ENCODE assay signal across 2 cellular contexts in genomic region chr4:17556498-17556897, GRCh38.
TF ChIP-seq lines count a peak whose summit lies in the region.

No MANE protein-coding gene starts in this region.

TF ChIP-seq in HepG2, 621 proteins besides CTCF, POLR2A, EP300 and RAD21 (continues in another document):
- TF ChIP-seq, protein P1, sequence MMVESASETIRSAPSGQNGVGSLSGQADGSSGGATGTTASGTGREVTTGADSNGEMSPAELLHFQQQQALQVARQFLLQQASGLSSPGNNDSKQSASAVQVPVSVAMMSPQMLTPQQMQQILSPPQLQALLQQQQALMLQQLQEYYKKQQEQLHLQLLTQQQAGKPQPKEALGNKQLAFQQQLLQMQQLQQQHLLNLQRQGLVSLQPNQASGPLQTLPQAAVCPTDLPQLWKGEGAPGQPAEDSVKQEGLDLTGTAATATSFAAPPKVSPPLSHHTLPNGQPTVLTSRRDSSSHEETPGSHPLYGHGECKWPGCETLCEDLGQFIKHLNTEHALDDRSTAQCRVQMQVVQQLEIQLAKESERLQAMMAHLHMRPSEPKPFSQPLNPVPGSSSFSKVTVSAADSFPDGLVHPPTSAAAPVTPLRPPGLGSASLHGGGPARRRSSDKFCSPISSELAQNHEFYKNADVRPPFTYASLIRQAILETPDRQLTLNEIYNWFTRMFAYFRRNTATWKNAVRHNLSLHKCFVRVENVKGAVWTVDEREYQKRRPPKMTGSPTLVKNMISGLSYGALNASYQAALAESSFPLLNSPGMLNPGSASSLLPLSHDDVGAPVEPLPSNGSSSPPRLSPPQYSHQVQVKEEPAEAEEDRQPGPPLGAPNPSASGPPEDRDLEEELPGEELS (CRISPR knock-in tag; IDR thresholded peaks at IDR 0.05), result peak; percentile 81
- no peak for TF ChIP-seq MXD3 (CRISPR knock-in tag; IDR thresholded peaks at IDR 0.05)
- TF ChIP-seq ATM (IDR thresholded peaks at IDR 0.05; ENCODE audit: borderline replicate concordance), result no peak
- TF ChIP-seq, protein P2, sequence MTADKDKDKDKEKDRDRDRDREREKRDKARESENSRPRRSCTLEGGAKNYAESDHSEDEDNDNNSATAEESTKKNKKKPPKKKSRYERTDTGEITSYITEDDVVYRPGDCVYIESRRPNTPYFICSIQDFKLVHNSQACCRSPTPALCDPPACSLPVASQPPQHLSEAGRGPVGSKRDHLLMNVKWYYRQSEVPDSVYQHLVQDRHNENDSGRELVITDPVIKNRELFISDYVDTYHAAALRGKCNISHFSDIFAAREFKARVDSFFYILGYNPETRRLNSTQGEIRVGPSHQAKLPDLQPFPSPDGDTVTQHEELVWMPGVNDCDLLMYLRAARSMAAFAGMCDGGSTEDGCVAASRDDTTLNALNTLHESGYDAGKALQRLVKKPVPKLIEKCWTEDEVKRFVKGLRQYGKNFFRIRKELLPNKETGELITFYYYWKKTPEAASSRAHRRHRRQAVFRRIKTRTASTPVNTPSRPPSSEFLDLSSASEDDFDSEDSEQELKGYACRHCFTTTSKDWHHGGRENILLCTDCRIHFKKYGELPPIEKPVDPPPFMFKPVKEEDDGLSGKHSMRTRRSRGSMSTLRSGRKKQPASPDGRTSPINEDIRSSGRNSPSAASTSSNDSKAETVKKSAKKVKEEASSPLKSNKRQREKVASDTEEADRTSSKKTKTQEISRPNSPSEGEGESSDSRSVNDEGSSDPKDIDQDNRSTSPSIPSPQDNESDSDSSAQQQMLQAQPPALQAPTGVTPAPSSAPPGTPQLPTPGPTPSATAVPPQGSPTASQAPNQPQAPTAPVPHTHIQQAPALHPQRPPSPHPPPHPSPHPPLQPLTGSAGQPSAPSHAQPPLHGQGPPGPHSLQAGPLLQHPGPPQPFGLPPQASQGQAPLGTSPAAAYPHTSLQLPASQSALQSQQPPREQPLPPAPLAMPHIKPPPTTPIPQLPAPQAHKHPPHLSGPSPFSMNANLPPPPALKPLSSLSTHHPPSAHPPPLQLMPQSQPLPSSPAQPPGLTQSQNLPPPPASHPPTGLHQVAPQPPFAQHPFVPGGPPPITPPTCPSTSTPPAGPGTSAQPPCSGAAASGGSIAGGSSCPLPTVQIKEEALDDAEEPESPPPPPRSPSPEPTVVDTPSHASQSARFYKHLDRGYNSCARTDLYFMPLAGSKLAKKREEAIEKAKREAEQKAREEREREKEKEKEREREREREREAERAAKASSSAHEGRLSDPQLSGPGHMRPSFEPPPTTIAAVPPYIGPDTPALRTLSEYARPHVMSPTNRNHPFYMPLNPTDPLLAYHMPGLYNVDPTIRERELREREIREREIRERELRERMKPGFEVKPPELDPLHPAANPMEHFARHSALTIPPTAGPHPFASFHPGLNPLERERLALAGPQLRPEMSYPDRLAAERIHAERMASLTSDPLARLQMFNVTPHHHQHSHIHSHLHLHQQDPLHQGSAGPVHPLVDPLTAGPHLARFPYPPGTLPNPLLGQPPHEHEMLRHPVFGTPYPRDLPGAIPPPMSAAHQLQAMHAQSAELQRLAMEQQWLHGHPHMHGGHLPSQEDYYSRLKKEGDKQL (CRISPR knock-in tag; IDR thresholded peaks at IDR 0.05; ENCODE audit: low read depth), result no peak
- TF ChIP-seq NR2F1 (CRISPR knock-in tag; IDR thresholded peaks at IDR 0.05), result 0 out of 4 replicates have a peak, but pooled peaks of 1 of the 2 experiments have one; percentile 28
- TF ChIP-seq NR2F2 (IDR thresholded peaks at IDR 0.05; ENCODE audit: borderline replicate concordance, low read depth), result peak; percentile 41; the same call in 1 of the 2 replicates
- TF ChIP-seq, protein P3, sequence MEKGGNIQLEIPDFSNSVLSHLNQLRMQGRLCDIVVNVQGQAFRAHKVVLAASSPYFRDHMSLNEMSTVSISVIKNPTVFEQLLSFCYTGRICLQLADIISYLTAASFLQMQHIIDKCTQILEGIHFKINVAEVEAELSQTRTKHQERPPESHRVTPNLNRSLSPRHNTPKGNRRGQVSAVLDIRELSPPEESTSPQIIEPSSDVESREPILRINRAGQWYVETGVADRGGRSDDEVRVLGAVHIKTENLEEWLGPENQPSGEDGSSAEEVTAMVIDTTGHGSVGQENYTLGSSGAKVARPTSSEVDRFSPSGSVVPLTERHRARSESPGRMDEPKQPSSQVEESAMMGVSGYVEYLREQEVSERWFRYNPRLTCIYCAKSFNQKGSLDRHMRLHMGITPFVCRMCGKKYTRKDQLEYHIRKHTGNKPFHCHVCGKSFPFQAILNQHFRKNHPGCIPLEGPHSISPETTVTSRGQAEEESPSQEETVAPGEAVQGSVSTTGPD (CRISPR knock-in tag; IDR thresholded peaks at IDR 0.05), result 0 out of 2 replicates have a peak, but pooled peaks have one; percentile 21

TF ChIP-seq in liver, 16 proteins besides CTCF, POLR2A, EP300 and RAD21:
- peak; percentile 74 for TF ChIP-seq HNF4G (IDR thresholded peaks at IDR 0.05)
- peak; percentile 84 to 89 for TF ChIP-seq HNF4A (conservative IDR thresholded peaks at IDR 0.05)
- peak; percentile 80 for TF ChIP-seq SP1 (IDR thresholded peaks at IDR 0.05)
- TF ChIP-seq, protein P4, sequence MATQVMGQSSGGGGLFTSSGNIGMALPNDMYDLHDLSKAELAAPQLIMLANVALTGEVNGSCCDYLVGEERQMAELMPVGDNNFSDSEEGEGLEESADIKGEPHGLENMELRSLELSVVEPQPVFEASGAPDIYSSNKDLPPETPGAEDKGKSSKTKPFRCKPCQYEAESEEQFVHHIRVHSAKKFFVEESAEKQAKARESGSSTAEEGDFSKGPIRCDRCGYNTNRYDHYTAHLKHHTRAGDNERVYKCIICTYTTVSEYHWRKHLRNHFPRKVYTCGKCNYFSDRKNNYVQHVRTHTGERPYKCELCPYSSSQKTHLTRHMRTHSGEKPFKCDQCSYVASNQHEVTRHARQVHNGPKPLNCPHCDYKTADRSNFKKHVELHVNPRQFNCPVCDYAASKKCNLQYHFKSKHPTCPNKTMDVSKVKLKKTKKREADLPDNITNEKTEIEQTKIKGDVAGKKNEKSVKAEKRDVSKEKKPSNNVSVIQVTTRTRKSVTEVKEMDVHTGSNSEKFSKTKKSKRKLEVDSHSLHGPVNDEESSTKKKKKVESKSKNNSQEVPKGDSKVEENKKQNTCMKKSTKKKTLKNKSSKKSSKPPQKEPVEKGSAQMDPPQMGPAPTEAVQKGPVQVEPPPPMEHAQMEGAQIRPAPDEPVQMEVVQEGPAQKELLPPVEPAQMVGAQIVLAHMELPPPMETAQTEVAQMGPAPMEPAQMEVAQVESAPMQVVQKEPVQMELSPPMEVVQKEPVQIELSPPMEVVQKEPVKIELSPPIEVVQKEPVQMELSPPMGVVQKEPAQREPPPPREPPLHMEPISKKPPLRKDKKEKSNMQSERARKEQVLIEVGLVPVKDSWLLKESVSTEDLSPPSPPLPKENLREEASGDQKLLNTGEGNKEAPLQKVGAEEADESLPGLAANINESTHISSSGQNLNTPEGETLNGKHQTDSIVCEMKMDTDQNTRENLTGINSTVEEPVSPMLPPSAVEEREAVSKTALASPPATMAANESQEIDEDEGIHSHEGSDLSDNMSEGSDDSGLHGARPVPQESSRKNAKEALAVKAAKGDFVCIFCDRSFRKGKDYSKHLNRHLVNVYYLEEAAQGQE (IDR thresholded peaks at IDR 0.05), result peak; percentile 56
- peak; percentile 24 for TF ChIP-seq FOXA2 (IDR thresholded peaks at IDR 0.05)
- no peak for TF ChIP-seq GABPA (IDR thresholded peaks at IDR 0.05 in 1 of 2, conservative IDR thresholded peaks at IDR 0.05 in 1 of 2)
- TF ChIP-seq RXRA (IDR thresholded peaks at IDR 0.05), result peak; percentile 60 to 76
- TF ChIP-seq, protein P5, sequence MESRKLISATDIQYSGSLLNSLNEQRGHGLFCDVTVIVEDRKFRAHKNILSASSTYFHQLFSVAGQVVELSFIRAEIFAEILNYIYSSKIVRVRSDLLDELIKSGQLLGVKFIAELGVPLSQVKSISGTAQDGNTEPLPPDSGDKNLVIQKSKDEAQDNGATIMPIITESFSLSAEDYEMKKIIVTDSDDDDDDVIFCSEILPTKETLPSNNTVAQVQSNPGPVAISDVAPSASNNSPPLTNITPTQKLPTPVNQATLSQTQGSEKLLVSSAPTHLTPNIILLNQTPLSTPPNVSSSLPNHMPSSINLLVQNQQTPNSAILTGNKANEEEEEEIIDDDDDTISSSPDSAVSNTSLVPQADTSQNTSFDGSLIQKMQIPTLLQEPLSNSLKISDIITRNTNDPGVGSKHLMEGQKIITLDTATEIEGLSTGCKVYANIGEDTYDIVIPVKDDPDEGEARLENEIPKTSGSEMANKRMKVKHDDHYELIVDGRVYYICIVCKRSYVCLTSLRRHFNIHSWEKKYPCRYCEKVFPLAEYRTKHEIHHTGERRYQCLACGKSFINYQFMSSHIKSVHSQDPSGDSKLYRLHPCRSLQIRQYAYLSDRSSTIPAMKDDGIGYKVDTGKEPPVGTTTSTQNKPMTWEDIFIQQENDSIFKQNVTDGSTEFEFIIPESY (IDR thresholded peaks at IDR 0.05), result peak; percentile 26
- no peak for TF ChIP-seq EGR1 (IDR thresholded peaks at IDR 0.05; ENCODE audit: low read depth in 2 of 2)
- peak; percentile 21 for TF ChIP-seq MAX (IDR thresholded peaks at IDR 0.05)
- peak in 1 of 2 donors; percentile 31 for TF ChIP-seq JUND (IDR thresholded peaks at IDR 0.05)
- TF ChIP-seq FOXA1 (IDR thresholded peaks at IDR 0.05), result peak; percentile 65
- TF ChIP-seq, protein P6, sequence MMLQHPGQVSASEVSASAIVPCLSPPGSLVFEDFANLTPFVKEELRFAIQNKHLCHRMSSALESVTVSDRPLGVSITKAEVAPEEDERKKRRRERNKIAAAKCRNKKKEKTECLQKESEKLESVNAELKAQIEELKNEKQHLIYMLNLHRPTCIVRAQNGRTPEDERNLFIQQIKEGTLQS (IDR thresholded peaks at IDR 0.05), result no peak
- TF ChIP-seq TAF1 (conservative IDR thresholded peaks at IDR 0.05), result no peak
- TF ChIP-seq YY1 (IDR thresholded peaks at IDR 0.05), result peak; percentile 55
